12 cellular contexts compared by ENCODE assay signal in the genomic region with DNA sequence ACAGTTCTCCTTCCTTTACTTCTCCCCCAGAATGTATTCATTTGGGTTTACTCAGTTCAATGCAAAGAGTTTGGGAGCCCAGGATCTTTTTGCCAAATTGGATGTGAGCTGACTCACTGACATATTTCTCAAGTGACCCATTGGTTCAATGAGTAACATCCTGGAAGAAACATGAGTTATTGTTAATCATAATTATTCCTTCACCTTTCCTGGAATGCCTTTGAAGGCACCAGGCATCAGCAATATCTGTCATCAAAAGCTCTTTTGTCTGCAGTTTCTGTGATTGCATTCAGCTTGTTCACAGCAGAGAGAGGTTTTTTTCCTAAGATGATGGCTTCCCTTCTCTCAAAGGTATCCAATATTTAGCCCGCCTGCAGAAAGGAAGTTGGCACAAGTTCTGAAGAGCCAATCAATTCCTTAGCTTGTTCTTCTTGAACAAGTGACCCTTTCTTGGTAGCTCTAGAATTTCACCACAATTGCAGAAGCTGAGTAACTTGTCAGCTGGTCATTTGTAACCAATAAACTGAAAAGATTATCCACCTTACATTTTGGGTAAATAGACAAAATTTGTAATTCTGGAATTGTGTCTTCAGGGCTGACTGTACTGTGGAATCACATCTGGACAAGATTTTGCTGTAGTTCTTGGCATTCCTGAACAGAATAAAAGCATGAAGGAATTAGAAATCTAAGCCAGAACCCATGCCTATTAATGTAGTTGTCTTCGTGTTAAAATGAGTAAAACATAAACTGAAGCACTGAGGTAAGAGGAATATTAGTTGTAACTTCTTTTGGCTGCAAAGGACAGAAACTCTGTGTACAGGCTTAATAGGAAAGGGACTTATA.
DNase-seq lines count a peak whose midpoint lies in the region; ATAC-seq and TF ChIP-seq lines count a peak whose summit lies in the region.
"Had no signal": no experiment of that assay in that cellular context is flagged by ENCODE, and none has a peak within 500 bp of the region (broad histone marks: within the 10 kb centered on the region; RNA-seq: fewer than 3 reads in every experiment).

No MANE protein-coding gene starts in this region.

- no peak for ATAC-seq in HG03139 (IDR thresholded peaks at IDR 0.05; ENCODE audit: unreplicated experiment)

- peaks cover 7% of the 10 kb centered on the region for H3K9me3 Mint-ChIP-seq in neural crest cell

- TF ChIP-seq POLR2A in erythroblast (IDR thresholded peaks at IDR 0.05; ENCODE audit: low read length), result no peak

- no peak for TF ChIP-seq CTCF in neural crest cell (conservative IDR thresholded peaks at IDR 0.05)

- DNase-seq in AG08396 (ENCODE audit: low spot score) (peak; percentile 54), NCI-H226 (peak; percentile 84), dermis blood vessel endothelial cell (peak; percentile 87), neural crest cell (ENCODE audit: low read depth, low spot score) (no peak), OCI-M2 (lab: John Stamatoyannopoulos, UW; ENCODE audit: unreplicated experiment) (no peak), DMS79 treated with DMSO at 0.1 percent for 48 hours (lab: John Stamatoyannopoulos, UW) (no peak), erythroblast (lab: John Stamatoyannopoulos, UW) (no peak)
- DNase-seq: midbrain; NCI-H2227 treated with DMSO at 0.1 percent for 48 hours; stimulated activated CD4-positive, alpha-beta T cell treated with anti-CD3 and anti-CD28 coated beads, Interleukin-4, amount 100 ng/mL, for 4 hours had no signal

- H3K4me1 Mint-ChIP-seq in neural crest cell, result peaks cover 28% of the 10 kb centered on the region

- no peaks in the 10 kb centered on the region for H3K36me3 Mint-ChIP-seq in neural crest cell (ENCODE audit: low read depth)

- H3K27ac Mint-ChIP-seq in neural crest cell (ENCODE audit: unreplicated experiment), result peak overlapping the region; percentile 79
- H3K27ac Mint-ChIP-seq: activated T-helper 1 cell treated with anti-CD3 and anti-CD28 coated beads, Interleukin-12 subunit alpha, Interleukin-12 subunit beta, Interleukin-2, Interleukin-4 antibody, amounts not matched to agents 30 ng/mL and 10 ng/mL and 1 ng/mL, durations not matched to agents 14 hours and 24 hours and 36 hours had no signal

- H3K4me3 Mint-ChIP-seq in neural crest cell, result no peak overlapping the region
- H3K4me3 Mint-ChIP-seq: activated T-helper 1 cell treated with anti-CD3 and anti-CD28 coated beads, Interleukin-12 subunit alpha, Interleukin-12 subunit beta, Interleukin-2, Interleukin-4 antibody, amounts not matched to agents 30 ng/mL and 10 ng/mL and 1 ng/mL, durations not matched to agents 14 hours and 24 hours and 36 hours had no signal

- H3K27me3 Mint-ChIP-seq in neural crest cell (ENCODE audit: low read depth), result no peaks in the 10 kb centered on the region

Comparison
In these comparisons a context has a peak if more than half of its experiments do, and no peak if none do; other contexts are left out.
1. DNase-seq: peak in AG08396 (single experiment), NCI-H226 (single experiment) and dermis blood vessel endothelial cell (single experiment); none in neural crest cell (single experiment), OCI-M2 (single experiment), DMS79 treated with DMSO at 0.1 percent for 48 hours (single experiment) and erythroblast (0 of 2).